In genomic region chr15:74127954-74128784, GRCh38 we compare ENCODE assay signal across 9 cellular contexts. TPM values are rescaled to one million over a fixed set of nuclear protein-coding genes. Genes with fewer than 3 reads are reported as not detected.
DNase-seq lines count a peak whose midpoint lies in the region; ATAC-seq and TF ChIP-seq lines count a peak whose summit lies in the region.
"Had no signal": no experiment of that assay in that cellular context is flagged by ENCODE, and none has a peak within 500 bp of the region (broad histone marks: within the 10 kb centered on the region; RNA-seq: fewer than 3 reads in every experiment).

No MANE protein-coding gene starts in this region.

- peaks cover 6% of the 10 kb centered on the region for H3K4me1 ChIP-seq in cardiac muscle cell (ENCODE audit: low read depth)
- H3K4me1 ChIP-seq: colonic mucosa had no signal

- no peaks in the 10 kb centered on the region for H3K36me3 ChIP-seq in cardiac muscle cell
- H3K36me3 ChIP-seq: colonic mucosa had no signal

- H3K27me3 ChIP-seq in cardiac muscle cell: peaks cover 79% of the 10 kb centered on the region

- no peak overlapping the region for H3K27ac ChIP-seq in cardiac muscle cell
- H3K27ac ChIP-seq: colonic mucosa had no signal

- TF ChIP-seq CTCF in cardiac muscle cell (IDR thresholded peaks at IDR 0.05; ENCODE audit: low read depth, low read length): no peak

- DNase-seq in cardiac muscle cell (ENCODE audit: low read depth in 1 of 2, low spot score in 1 of 2) (peak in 1 of 2 donors; percentile 53), skeletal muscle cell (ENCODE audit: low read depth) (no peak), NCI-H446 treated with DMSO at 0.1 percent for 48 hours (lab: John Stamatoyannopoulos, UW) (no peak), SIG-M5 (lab: John Stamatoyannopoulos, UW) (no peak), amniotic stem cell (lab: John Stamatoyannopoulos, UW) (no peak)

- peak; percentile 22 for ATAC-seq in GM19035 (IDR thresholded peaks at IDR 0.05; ENCODE audit: unreplicated experiment)
- ATAC-seq in SK-N-SH treated with all-trans-retinoic acid at 6 μM for 48 hours: peak; percentile 69
- ATAC-seq in HG02970 (IDR thresholded peaks at IDR 0.05; ENCODE audit: low FRiP score, unreplicated experiment): no peak

- H3K9me3 ChIP-seq in cardiac muscle cell (ENCODE audit: low read depth): no peaks in the 10 kb centered on the region
- H3K9me3 ChIP-seq: colonic mucosa had no signal

- H3K4me3 ChIP-seq in cardiac muscle cell (peak overlapping the region; percentile 34), skeletal muscle cell (ENCODE audit: low read depth, low read length) (peak overlapping the region; percentile 48)
- H3K4me3 ChIP-seq: colonic mucosa had no signal

TF ChIP-seq in SK-N-SH treated with all-trans-retinoic acid at 6 μM for 48 hours, 23 proteins besides CTCF, POLR2A, EP300 and RAD21:
- TF ChIP-seq SNAI2 (CRISPR knock-in tag; IDR thresholded peaks at IDR 0.05) (no peak), RARB (CRISPR knock-in tag; IDR thresholded peaks at IDR 0.05) (no peak), ARNTL (CRISPR knock-in tag; IDR thresholded peaks at IDR 0.05; ENCODE audit: borderline replicate concordance, low read depth) (no peak), ISL1 (CRISPR knock-in tag; IDR thresholded peaks at IDR 0.05) (no peak), CSDC2 (CRISPR knock-in tag; IDR thresholded peaks at IDR 0.05) (no peak)

RNA-seq across cellular contexts. Expression of gene ISLR2, which starts 2.2 kb away (rescaled TPM):
- 0.14 TPM in 1 of 2 replicates, not detected in the other for total RNA-seq in cardiac muscle cell
- polyA plus RNA-seq in cardiac muscle cell: 0.14 TPM in 1 of 2 replicates, not detected in the other

RNA-seq across cellular contexts. Expression of gene ISLR, which starts 45.3 kb away (rescaled TPM):
- 1.6 and 4.1 TPM in 2 replicates for total RNA-seq in cardiac muscle cell
- polyA plus RNA-seq in cardiac muscle cell: 0.25 and 0.44 TPM in 2 replicates

RNA-seq across cellular contexts. Expression of gene GOLGA6A, which starts 45.8 kb away (rescaled TPM):
- total RNA-seq in cardiac muscle cell: 1.9 TPM in 1 of 2 replicates, not detected in the other
- polyA plus RNA-seq in cardiac muscle cell: 0.24 TPM in 1 of 2 replicates, not detected in the other
- total RNA-seq: colonic mucosa had no signal
